In the genomic region with DNA sequence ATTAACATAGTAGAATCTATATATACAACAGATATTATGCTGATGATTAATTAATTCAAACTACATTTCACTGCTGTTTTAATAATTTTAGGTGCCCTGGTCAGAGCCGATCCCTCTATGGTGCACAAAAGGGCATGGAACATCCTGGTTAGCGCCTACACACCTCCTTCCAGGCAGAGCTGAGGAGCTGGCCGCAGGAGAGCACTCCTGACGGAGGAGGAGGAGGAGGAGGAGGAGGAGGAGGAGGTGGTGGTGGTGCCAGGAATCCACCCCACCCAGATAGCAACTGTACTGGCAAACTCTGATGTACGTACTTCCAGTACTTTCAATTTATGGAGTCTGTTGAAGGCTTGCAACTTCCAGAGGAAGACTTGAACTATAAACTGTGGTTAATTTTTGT, we compare ENCODE assay signal across 11 cellular contexts.
"Had no signal": no experiment of that assay in that cellular context is flagged by ENCODE, and none has a peak within 500 bp of the region (broad histone marks: within the 10 kb centered on the region; RNA-seq: fewer than 3 reads in every experiment).

No MANE protein-coding gene starts in this region.

- H3K4me3 Mint-ChIP-seq: GM23338, H9, HFFc6 had no signal

- H3K9me3 ChIP-seq: HAP-1 had no signal

- H3K36me3 ChIP-seq: HAP-1 had no signal

- H3K4me2 ChIP-seq: GM23338 had no signal

- H3K9me3 Mint-ChIP-seq: HFFc6 had no signal

- H3K4me1 Mint-ChIP-seq: GM23338, H9 had no signal

- H3K4me3 ChIP-seq: GM23248, GM23338, HAP-1 had no signal

- H3K9ac ChIP-seq: GM23248 had no signal

- H3K4me1 ChIP-seq: HAP-1 had no signal

- H2AFZ ChIP-seq: GM23248, GM23338 had no signal

- H3K27ac Mint-ChIP-seq: GM23338, H9, HFFc6 had no signal

- ATAC-seq: GM23338, HCT116 had no signal

- FAIRE-seq: H1, H54 had no signal

- DNase-seq: GM23248, GOT3, H7, H9, HCEC 1CT, HFFc6 had no signal

- H3K27ac ChIP-seq: GM23248 had no signal
